Comparison of ENCODE assay signal across 8 cellular contexts in the genomic region with DNA sequence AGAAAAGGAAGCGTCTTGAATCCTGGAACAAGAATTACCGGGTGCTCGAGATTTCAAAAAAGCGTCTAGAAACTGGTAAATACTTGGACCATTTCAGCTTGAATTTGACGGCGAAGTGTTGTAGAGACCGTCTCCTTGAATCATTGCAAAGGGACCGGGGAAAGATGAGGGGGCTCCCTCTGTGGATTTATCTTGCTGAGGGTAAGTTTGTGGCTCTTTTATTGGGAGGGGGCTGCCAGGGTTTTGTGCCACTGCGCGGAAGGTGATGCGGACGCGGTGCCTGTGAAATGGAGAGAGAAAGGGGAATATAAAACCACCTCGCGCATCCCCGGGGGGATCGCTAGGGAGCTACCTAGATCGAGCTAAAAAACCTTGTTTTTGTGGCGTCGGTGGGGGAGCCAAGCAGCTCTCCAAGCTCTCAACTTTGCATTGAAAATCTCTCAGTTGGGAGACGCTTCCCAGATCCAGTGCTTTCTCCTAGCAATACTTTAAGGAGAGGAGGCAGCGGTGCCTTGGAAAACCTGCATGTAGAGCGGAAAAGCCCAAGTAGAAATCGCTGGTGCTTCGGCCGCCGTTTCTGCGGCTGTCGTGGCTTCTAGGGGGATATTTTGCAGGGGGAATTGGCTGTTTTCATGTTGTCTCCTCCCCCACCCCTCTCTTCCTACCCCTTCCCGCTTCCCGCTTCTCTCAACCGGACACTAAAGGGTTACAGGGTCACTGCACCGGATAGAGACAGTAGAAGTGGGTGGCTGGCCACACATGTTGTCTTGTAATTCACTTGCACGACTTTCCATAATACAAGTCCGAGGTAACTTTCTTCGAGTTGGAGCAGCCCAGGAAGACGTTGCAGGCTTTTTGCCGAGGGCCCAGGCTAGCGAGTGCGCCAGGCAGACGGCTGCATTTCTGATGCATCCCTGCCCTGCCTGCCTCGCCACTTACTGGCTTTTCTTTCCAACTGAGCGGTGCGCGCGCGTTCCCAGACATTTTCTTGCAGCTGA.
A peak's percentile ranks its signal among the peaks of the same experiment; 100 is the strongest.
DNase-seq lines count a peak whose midpoint lies in the region; ATAC-seq and TF ChIP-seq lines count a peak whose summit lies in the region.

No MANE protein-coding gene starts in this region.

- TF ChIP-seq CTCF in transverse colon (IDR thresholded peaks at IDR 0.05) = no peak

- H3K27ac ChIP-seq in transverse colon = peak overlapping the region in 2 of 4 donors; percentile 9 to 47
- no peak overlapping the region for H3K27ac ChIP-seq in effector memory CD4-positive, alpha-beta T cell (ENCODE audit: insufficient read depth, low read length, poor library complexity, severe bottlenecking)

- no peaks in the 10 kb centered on the region for H3K4me1 ChIP-seq in endocrine pancreas (ENCODE audit: control insufficient read depth, insufficient read depth, low read length)
- H3K4me1 ChIP-seq in transverse colon = no peaks in the 10 kb centered on the region
- H3K4me1 ChIP-seq in effector memory CD4-positive, alpha-beta T cell (ENCODE audit: control insufficient read depth, insufficient read depth, low read length, poor library complexity, severe bottlenecking) = no peaks in the 10 kb centered on the region

- WGBS in transverse colon (ENCODE audit: low coverage in 1 of 2), 2 donors = 4 to 16% methylated on average over 24 to 47 of the region's 47 CpGs

- peak in 11 of 14 donors; percentile 11 to 76 (median 37) for DNase-seq in C1 segment of cervical spinal cord (lab: John Stamatoyannopoulos, UW)
- DNase-seq in NCI-H2227 treated with DMSO at 0.1 percent for 48 hours (lab: John Stamatoyannopoulos, UW) = peak; percentile 89
- DNase-seq in medulla oblongata (ENCODE audit: extremely low spot score) = peak; percentile 53
- peak; percentile 8 for DNase-seq in transverse colon
- DNase-seq in effector memory CD4-positive, alpha-beta T cell = no peak

- no peaks in the 10 kb centered on the region for H3K27me3 ChIP-seq in endocrine pancreas (ENCODE audit: control insufficient read depth, insufficient read depth, low read length)
- peaks cover 12% of the 10 kb centered on the region for H3K27me3 ChIP-seq in transverse colon
- H3K27me3 ChIP-seq in effector memory CD4-positive, alpha-beta T cell (replicated peaks; ENCODE audit: control insufficient read depth, insufficient read depth, low read length, poor library complexity, severe bottlenecking) = no peaks in the 10 kb centered on the region

- H3K36me3 ChIP-seq in endocrine pancreas (ENCODE audit: control insufficient read depth, insufficient read depth, low read length) = no peaks in the 10 kb centered on the region
- H3K36me3 ChIP-seq in transverse colon = no peaks in the 10 kb centered on the region
- no peaks in the 10 kb centered on the region for H3K36me3 ChIP-seq in effector memory CD4-positive, alpha-beta T cell (ENCODE audit: control insufficient read depth, insufficient read depth, low read length)

- in situ Hi-C loops in transverse colon (cut with MboI; ENCODE audit: low pct_ligation_motif_present in 1 of 4, low pct_unique_long_range_greater_than_20kb in 1 of 4, low sequenced_read_pairs in 3 of 4) = no loop called here

- no peak for TF ChIP-seq EP300 in transverse colon (IDR thresholded peaks at IDR 0.05; ENCODE audit: low read depth)

- intact Hi-C loops in transverse colon (cut with DNase I; ENCODE audit: low total_unique reads) = no loop called here

- TF ChIP-seq POLR2A in transverse colon (IDR thresholded peaks at IDR 0.05) = no peak

- H3K4me3 ChIP-seq in endocrine pancreas (ENCODE audit: control insufficient read depth, insufficient read depth, low read length) = peak overlapping the region; percentile 81
- H3K4me3 ChIP-seq in transverse colon = peak overlapping the region in 3 of 4 donors; percentile 23 to 39 (median 32)
- no peak overlapping the region for H3K4me3 ChIP-seq in effector memory CD4-positive, alpha-beta T cell (ENCODE audit: insufficient read depth, low read depth, low read length, poor library complexity, severe bottlenecking)

- peak overlapping the region; percentile 77 for H3K9ac ChIP-seq in endocrine pancreas (ENCODE audit: control insufficient read depth, insufficient read depth, low read length)

- ATAC-seq in GM21447 (IDR thresholded peaks at IDR 0.05; ENCODE audit: unreplicated experiment) (no peak), GM19324 (IDR thresholded peaks at IDR 0.05; ENCODE audit: low FRiP score, unreplicated experiment) (no peak)

- no peaks in the 10 kb centered on the region for H3K9me3 ChIP-seq in endocrine pancreas (ENCODE audit: control insufficient read depth, low read length)
- no peaks in the 10 kb centered on the region for H3K9me3 ChIP-seq in transverse colon
- H3K9me3 ChIP-seq in effector memory CD4-positive, alpha-beta T cell (ENCODE audit: control insufficient read depth, low read length) = no peaks in the 10 kb centered on the region

Comparison
In these comparisons a context has a peak if more than half of its experiments do, and no peak if none do; other contexts are left out.
1. DNase-seq: peak in C1 segment of cervical spinal cord (11 of 14), NCI-H2227 treated with DMSO at 0.1 percent for 48 hours (single experiment), medulla oblongata (single experiment) and transverse colon (single experiment); none in effector memory CD4-positive, alpha-beta T cell (0 of 3).